Comparison of ENCODE assay signal across 10 cellular contexts in genomic region chr7:1725199-1725701, GRCh38. TPM values are rescaled to one million over a fixed set of nuclear protein-coding genes. Genes with fewer than 3 reads are reported as not detected.
DNase-seq lines count a peak whose midpoint lies in the region; ATAC-seq and TF ChIP-seq lines count a peak whose summit lies in the region.
"Had no signal": no experiment of that assay in that cellular context is flagged by ENCODE, and none has a peak within 500 bp of the region (broad histone marks: within the 10 kb centered on the region; RNA-seq: fewer than 3 reads in every experiment).

No MANE protein-coding gene starts in this region.

- WGBS in hepatocyte (ENCODE audit: low lambda C conversion rate, missing lambda C conversion rate), result 74% methylated on average over 20 of the region's 22 CpGs

- H3K9me3 ChIP-seq in hepatocyte (ENCODE audit: low read depth), result no peaks in the 10 kb centered on the region

- TF ChIP-seq POLR2A in erythroblast (IDR thresholded peaks at IDR 0.05; ENCODE audit: low read length), result no peak

- no peak overlapping the region for H3K27ac ChIP-seq in hepatocyte
- H3K27ac ChIP-seq: BLaER1 had no signal

- no peaks in the 10 kb centered on the region for H3K4me1 ChIP-seq in hepatocyte (ENCODE audit: insufficient read depth)

- H2AFZ ChIP-seq in hepatocyte, result no peak overlapping the region

- H3K79me2 ChIP-seq in hepatocyte, result no peaks in the 10 kb centered on the region

- H3K4me2 ChIP-seq in hepatocyte, result no peak overlapping the region
- H3K4me2 ChIP-seq: BLaER1 had no signal

- no peaks in the 10 kb centered on the region for H3K36me3 ChIP-seq in hepatocyte (replicated peaks; ENCODE audit: insufficient read depth, low read depth)

- no peaks in the 10 kb centered on the region for H3K27me3 ChIP-seq in hepatocyte
- H3K27me3 ChIP-seq: BLaER1 had no signal

- H3K9me2 ChIP-seq in hepatocyte (replicated peaks; ENCODE audit: insufficient read depth), result no peaks in the 10 kb centered on the region

- no peaks in the 10 kb centered on the region for H4K20me1 ChIP-seq in hepatocyte (ENCODE audit: insufficient read depth, poor library complexity, severe bottlenecking)

- no peak overlapping the region for H3K4me3 ChIP-seq in hepatocyte
- H3K4me3 ChIP-seq: BLaER1 had no signal

- no peak for TF ChIP-seq CTCF in hepatocyte (IDR thresholded peaks at IDR 0.05; ENCODE audit: poor library complexity)

- ATAC-seq in GM21576 (IDR thresholded peaks at IDR 0.05; ENCODE audit: unreplicated experiment) (no peak), HG03432 (IDR thresholded peaks at IDR 0.05; ENCODE audit: unreplicated experiment) (no peak)

- peak; percentile 93 for DNase-seq in COR-L47 (lab: John Stamatoyannopoulos, UW)
- peak; percentile 96 for DNase-seq in NCI-H1694 (lab: John Stamatoyannopoulos, UW)
- peak; percentile 93 for DNase-seq in SHP77 treated with DMSO at 0.1 percent for 48 hours (lab: John Stamatoyannopoulos, UW)
- DNase-seq in hepatocyte (ENCODE audit: low spot score), result peak; percentile 19
- DNase-seq in erythroblast (lab: John Stamatoyannopoulos, UW), result no peak
- DNase-seq in stimulated activated CD8-positive, alpha-beta memory T cell treated with anti-CD3 and anti-CD28 coated beads, Interleukin-4, amount 100 ng/mL, for 48 hours, result no peak
- DNase-seq: activated gamma-delta T cell had no signal

RNA-seq across cellular contexts. Expression of gene ELFN1, which starts 55.2 kb away (rescaled TPM):
- 2.9 and 3.6 TPM in 2 replicates for total RNA-seq in hepatocyte
- 1.3 and 5.5 TPM in 2 replicates for polyA plus RNA-seq in hepatocyte

Comparison
In these comparisons a context has a peak if more than half of its experiments do, and no peak if none do; other contexts are left out.
1. DNase-seq: peak in COR-L47 (single experiment), NCI-H1694 (single experiment), SHP77 treated with DMSO at 0.1 percent for 48 hours (single experiment) and hepatocyte (single experiment); none in erythroblast (0 of 2) and stimulated activated CD8-positive, alpha-beta memory T cell treated with anti-CD3 and anti-CD28 coated beads, Interleukin-4, amount 100 ng/mL, for 48 hours (single experiment).